21 cellular contexts compared by ENCODE assay signal in genomic region chr7:85622059-85622458, GRCh38.
A peak's percentile ranks its signal among the peaks of the same experiment; 100 is the strongest.
DNase-seq lines count a peak whose midpoint lies in the region; FAIRE-seq and TF ChIP-seq lines count a peak whose summit lies in the region.
"Had no signal": no experiment of that assay in that cellular context is flagged by ENCODE, and none has a peak within 500 bp of the region (broad histone marks: within the 10 kb centered on the region; RNA-seq: fewer than 3 reads in every experiment).

No MANE protein-coding gene starts in this region.

- DNase-seq in HL-60 (ENCODE audit: low read depth in 1 of 2, low spot score in 1 of 2) = no peak
- peak; percentile 78 for DNase-seq in OCI-M1 (lab: John Stamatoyannopoulos, UW)
- peak; percentile 26 for DNase-seq in iris pigment epithelial cell (ENCODE audit: low read depth)
- no peak for DNase-seq in urothelium cell line (ENCODE audit: low spot score)
- no peak for DNase-seq in immature natural killer cell
- DNase-seq in D341Med (ENCODE audit: low spot score) = no peak
- DNase-seq in SKM-1 (lab: John Stamatoyannopoulos, UW; ENCODE audit: unreplicated experiment) = no peak
- DNase-seq: 8988T; ACHN; BE2C; CD4-positive, alpha-beta T cell; CD8-positive, alpha-beta memory T cell; DMS53; DMS79 treated with DMSO at 0.1 percent for 48 hours; H9 had no signal

- no peak overlapping the region for H3K4me3 Mint-ChIP-seq in immature natural killer cell
- H3K4me3 Mint-ChIP-seq: CD4-positive, alpha-beta T cell; CD8-positive, alpha-beta memory T cell; GM23338; H9 had no signal

- peak overlapping the region; percentile 50 for H3K27ac ChIP-seq in HL-60 (replicated peaks)
- H3K27ac ChIP-seq: A549 had no signal

- no peak overlapping the region for H3K4me3 ChIP-seq in HL-60 (replicated peaks; ENCODE audit: insufficient read depth, low read length)
- H3K4me3 ChIP-seq: A549, GM23338 had no signal

- H3K9me3 Mint-ChIP-seq in immature natural killer cell = peaks cover 5 to 56% (median 35%) of the 10 kb centered on the region in 6 donors
- H3K9me3 Mint-ChIP-seq: GM23338, H9 had no signal

- no peaks in the 10 kb centered on the region for H3K27me3 Mint-ChIP-seq in immature natural killer cell (ENCODE audit: low read depth in 3 of 3)
- H3K27me3 Mint-ChIP-seq: CD4-positive, alpha-beta T cell; CD8-positive, alpha-beta memory T cell had no signal

- TF ChIP-seq CTCF in HL-60 (IDR thresholded peaks at IDR 0.05; ENCODE audit: insufficient read depth, low read length) = no peak

- no peaks in the 10 kb centered on the region for H3K27me3 ChIP-seq in HL-60 (ENCODE audit: insufficient read depth, poor library complexity, severe bottlenecking)
- H3K27me3 ChIP-seq: BE2C; BLaER1 treated with 17β-estradiol and CSF1 and Interleukin-3, amounts not matched to agents 10 nM and 100 nM had no signal

- H3K36me3 Mint-ChIP-seq in immature natural killer cell = peaks cover 0 to 4% (median 0%) of the 10 kb centered on the region in 3 donors
- H3K36me3 Mint-ChIP-seq: CD14-positive monocyte; CD8-positive, alpha-beta memory T cell had no signal

- no peaks in the 10 kb centered on the region for H3K4me1 Mint-ChIP-seq in immature natural killer cell
- H3K4me1 Mint-ChIP-seq: CD8-positive, alpha-beta memory T cell had no signal

- H3K27ac Mint-ChIP-seq in immature natural killer cell = no peak overlapping the region
- H3K27ac Mint-ChIP-seq: CD4-positive, alpha-beta T cell; GM23338; H9 had no signal

- peak; percentile 63 for FAIRE-seq in urothelium cell line (lab: Jason Lieb, UNC)
- FAIRE-seq: A549, GM12891, GM18507 had no signal

Comparison
In these comparisons a context has a peak if more than half of its experiments do, and no peak if none do; other contexts are left out.
1. DNase-seq: peak in OCI-M1 (single experiment) and iris pigment epithelial cell (single experiment); none in HL-60 (0 of 2), urothelium cell line (single experiment), immature natural killer cell (0 of 3), D341Med (single experiment) and SKM-1 (single experiment).